ENCODE assay signal across 8 cellular contexts in genomic region chr13:46509981-46510380, GRCh38.
"Had no signal": no experiment of that assay in that cellular context is flagged by ENCODE, and none has a peak within 500 bp of the region (broad histone marks: within the 10 kb centered on the region; RNA-seq: fewer than 3 reads in every experiment).

No MANE protein-coding gene starts in this region.

- H3K4me1 ChIP-seq: HAP-1 had no signal

- H2AFZ ChIP-seq: GM23248, GM23338 had no signal

- DNase-seq: GM23248, GOT3, H7, H9, HCEC 1CT, HFFc6 had no signal

- H3K36me3 ChIP-seq: HAP-1 had no signal

- H3K9ac ChIP-seq: GM23248 had no signal

- H3K27ac ChIP-seq: GM23248 had no signal

- H3K4me2 ChIP-seq: GM23338 had no signal

- H3K4me3 ChIP-seq: GM23248, GM23338, HAP-1 had no signal

- H3K9me3 ChIP-seq: HAP-1 had no signal
